14 cellular contexts compared by ENCODE assay signal in genomic region chr1:53311909-53312305, GRCh38.
"Had no signal": no experiment of that assay in that cellular context is flagged by ENCODE, and none has a peak within 500 bp of the region (broad histone marks: within the 10 kb centered on the region; RNA-seq: fewer than 3 reads in every experiment).

No MANE protein-coding gene starts in this region.

- H3K27me3 Mint-ChIP-seq: activated naive CD4-positive, alpha-beta T cell treated with anti-CD3 and anti-CD28 coated beads, Interleukin-2, amount 10 ng/mL, durations not matched to agents 7 days and 5 days; type B pancreatic cell had no signal

- ATAC-seq: activated CD4-positive, CD25-positive, alpha-beta regulatory T cell treated with anti-CD3 and anti-CD28 coated beads, Interleukin-2, amount 50 U/mL, for 24 hours; heart left ventricle; left lobe of liver; psoas muscle; right lobe of liver had no signal

- H3K4me3 ChIP-seq: esophagus muscularis mucosa, heart left ventricle, psoas muscle, right lobe of liver, spleen had no signal

- H3K36me3 ChIP-seq: esophagus muscularis mucosa, heart left ventricle, right lobe of liver had no signal

- DNase-seq: activated CD4-positive, alpha-beta T cell treated with anti-CD3 and anti-CD28 coated beads, Interleukin-2, amount 50 U/mL, for 48 hours; activated naive CD4-positive, alpha-beta T cell treated with anti-CD3 and anti-CD28 coated beads, Interleukin-2, amount 10 ng/mL, durations not matched to agents 7 days and 5 days; mesendoderm; psoas muscle; right lobe of liver; spleen; stimulated activated CD4-positive, alpha-beta T cell treated with anti-CD3 and anti-CD28 coated beads, Interleukin-1b, Interleukin-23, amount 100 ng/mL, for 48 hours; stimulated activated naive CD4-positive, alpha-beta T cell had no signal

- H3K27ac ChIP-seq: esophagus muscularis mucosa, heart left ventricle, psoas muscle, right lobe of liver, spleen had no signal

- H3K27ac Mint-ChIP-seq: type B pancreatic cell had no signal

- H3K9me3 ChIP-seq: esophagus muscularis mucosa, heart left ventricle, psoas muscle, right lobe of liver, spleen had no signal

- H3K4me3 Mint-ChIP-seq: activated naive CD4-positive, alpha-beta T cell treated with anti-CD3 and anti-CD28 coated beads, Interleukin-2, amount 10 ng/mL, durations not matched to agents 7 days and 5 days; nephron; type B pancreatic cell had no signal

- H3K9me3 Mint-ChIP-seq: activated naive CD4-positive, alpha-beta T cell treated with anti-CD3 and anti-CD28 coated beads, Interleukin-2, amount 10 ng/mL, durations not matched to agents 7 days and 5 days; nephron; type B pancreatic cell had no signal

- H3K4me1 ChIP-seq: esophagus muscularis mucosa, psoas muscle, right lobe of liver had no signal

- H3K36me3 Mint-ChIP-seq: type B pancreatic cell had no signal

- H3K27me3 ChIP-seq: esophagus muscularis mucosa, heart left ventricle, right lobe of liver, spleen had no signal
